Comparison of ENCODE assay signal across 32 cellular contexts in genomic region chr22:47007496-47007895, GRCh38.
"Had no signal": no experiment of that assay in that cellular context is flagged by ENCODE, and none has a peak within 500 bp of the region (broad histone marks: within the 10 kb centered on the region; RNA-seq: fewer than 3 reads in every experiment).

No MANE protein-coding gene starts in this region.

- H3K27me3 ChIP-seq: adrenal gland, ascending aorta, body of pancreas, brain microvascular endothelial cell, breast epithelium, cardiac muscle cell had no signal

- DNase-seq: activated effector memory CD4-positive, alpha-beta T cell treated with anti-CD3 and anti-CD28 coated beads, Interleukin-2, amount 50 U/mL, for 16 hours; activated effector memory CD4-positive, alpha-beta T cell treated with Interleukin-2 at 50 U/mL for 16 hours; activated gamma-delta T cell; activated gamma-delta T cell treated with Interleukin-2 at 50 U/mL for 16 hours; activated naive CD4-positive, alpha-beta T cell; activated naive CD4-positive, alpha-beta T cell treated with anti-CD3 and anti-CD28 coated beads for 36 hours; activated naive CD4-positive, alpha-beta T cell treated with anti-CD3 and anti-CD28 coated beads, Interleukin-2, amount 10 ng/mL, durations not matched to agents 7 days and 5 days; activated naive CD4-positive, alpha-beta T cell treated with anti-CD3 and anti-CD28 coated beads, Interleukin-2, amount 50 U/mL, for 16 hours; activated naive CD4-positive, alpha-beta T cell treated with Interleukin-2 at 50 U/mL for 16 hours; activated naive CD8-positive, alpha-beta T cell treated with anti-CD3 and anti-CD28 coated beads for 36 hours; activated naive CD8-positive, alpha-beta T cell treated with anti-CD3 and anti-CD28 coated beads, Interleukin-2, amount 10 ng/mL, durations not matched to agents 7 days and 5 days; activated naive CD8-positive, alpha-beta T cell treated with anti-CD3 and anti-CD28 coated beads, Interleukin-2, amount 50 U/mL, for 24 hours; activated T-cell treated with anti-CD3 and anti-CD28 coated beads, Interleukin-2, amount 50 U/mL, for 1 hour; activated T-cell treated with anti-CD3 and anti-CD28 coated beads, Interleukin-2, amount 50 U/mL, for 24 hours; activated T-cell treated with anti-CD3 and anti-CD28 coated beads, Interleukin-2, amount 50 U/mL, for 4 hours; activated T-cell treated with anti-CD3 and anti-CD28 coated beads, Interleukin-2, amount 50 U/mL, for 48 hours; activated T-cell treated with anti-CD3 and anti-CD28 coated beads, Interleukin-2, amount 50 U/mL, for 72 hours; amniotic stem cell; amygdala; anterior cingulate cortex; aorta; brain microvascular endothelial cell; caudate nucleus; central memory CD4-positive, alpha-beta T cell; cerebellar nuclear complex had no signal

- H3K36me3 ChIP-seq: adrenal gland, breast epithelium, cardiac muscle cell had no signal

- H3K4me3 ChIP-seq: adrenal gland, ascending aorta, body of pancreas, breast epithelium, cardiac muscle cell had no signal

- ATAC-seq: activated naive CD4-positive, alpha-beta T cell treated with anti-CD3 and anti-CD28 coated beads, Interleukin-2, amount 50 U/mL, for 72 hours; activated naive CD8-positive, alpha-beta T cell treated with anti-CD3 and anti-CD28 coated beads, Interleukin-2, amount 50 U/mL, for 24 hours; activated T-cell treated with anti-CD3 and anti-CD28 coated beads, Interleukin-2, amount 50 U/mL, for 4 hours; activated T-cell treated with anti-CD3 and anti-CD28 coated beads, Interleukin-2, amount 50 U/mL, for 72 hours; activated T-helper 17 cell treated with anti-CD3 and anti-CD28 coated beads, Interleukin-2, amount 50 U/mL, for 72 hours; body of pancreas had no signal

- H3K27ac ChIP-seq: adrenal gland, ascending aorta, body of pancreas, brain microvascular endothelial cell, breast epithelium, cardiac muscle cell had no signal

- H3K4me1 ChIP-seq: adrenal gland, ascending aorta, body of pancreas, breast epithelium had no signal

- H3K9me3 ChIP-seq: adrenal gland, ascending aorta, body of pancreas, breast epithelium had no signal
